In the genomic region with DNA sequence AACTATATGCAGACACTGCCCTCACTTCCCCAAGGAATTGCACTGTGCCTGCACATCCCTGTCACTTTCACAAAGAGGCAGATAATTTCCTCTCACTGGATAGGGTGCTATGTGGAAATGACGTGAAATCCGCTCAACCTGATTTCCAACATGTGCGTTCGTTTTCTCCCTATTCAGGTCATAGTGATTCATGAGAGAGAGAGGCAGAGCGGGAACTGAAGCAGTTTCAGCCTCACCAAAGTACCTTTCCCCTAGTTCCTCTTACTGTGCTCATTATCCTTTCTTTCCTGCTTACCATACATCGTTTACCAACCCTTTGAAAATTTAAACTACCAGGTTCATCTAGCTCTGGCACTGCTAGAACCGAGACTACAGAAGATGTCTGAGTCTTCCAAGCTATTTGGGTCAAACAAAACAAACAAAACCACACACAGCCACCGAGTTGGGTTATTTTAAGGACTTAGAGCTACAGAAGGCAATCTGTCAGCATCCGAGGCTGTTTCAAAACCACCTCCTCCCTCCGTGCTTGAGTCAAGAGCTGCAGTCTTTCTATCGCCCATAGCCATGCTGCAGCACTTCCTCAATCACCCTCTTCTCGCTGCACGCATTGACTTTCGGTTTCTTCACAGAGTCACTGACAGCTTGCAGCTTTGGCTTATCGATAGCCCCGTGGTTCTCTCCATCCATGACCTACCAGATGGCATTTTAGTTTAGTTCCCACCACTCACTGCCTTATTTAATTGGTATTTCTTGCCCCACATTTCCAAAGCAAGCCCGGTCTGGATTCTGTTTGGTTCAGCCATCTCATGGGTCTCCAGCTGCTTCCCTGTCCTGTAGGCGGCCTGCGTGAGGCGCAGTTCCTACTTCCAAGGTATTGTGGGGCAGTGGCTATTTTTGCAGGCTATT, we compare ENCODE assay signal across 8 cellular contexts.
A peak's percentile ranks its signal among the peaks of the same experiment; 100 is the strongest.
DNase-seq lines count a peak whose midpoint lies in the region; ATAC-seq and TF ChIP-seq lines count a peak whose summit lies in the region.

No MANE protein-coding gene starts in this region.

- peak overlapping the region; percentile 57 to 64 for H3K4me3 ChIP-seq in Panc1 (ENCODE audit: low read depth in 2 of 2, low read length in 2 of 2)
- peak overlapping the region; percentile 61 for H3K4me3 ChIP-seq in left ventricle myocardium inferior

- no peaks in the 10 kb centered on the region for H3K9me3 Mint-ChIP-seq in CD4-positive, alpha-beta T cell
- H3K9me3 Mint-ChIP-seq in glutamatergic neuron (ENCODE audit: unreplicated experiment) = peaks cover 2% of the 10 kb centered on the region

- BruUV-seq in Panc1 (replicated peaks; lab: Mats Ljungman, UMichigan) = no TSS peak

- peak; percentile 21 to 62 (median 41) for DNase-seq in CD4-positive, alpha-beta T cell
- DNase-seq in Panc1 (ENCODE audit: low read depth, low spot score) = no peak
- peak; percentile 18 to 22 for DNase-seq in activated T-helper 1 cell treated with anti-CD3 and anti-CD28 coated beads, Interleukin-2, amount 50 U/mL, for 16 hours (ENCODE audit: low read depth in 1 of 2, low spot score in 1 of 2)
- DNase-seq in left ventricle myocardium inferior = peak; percentile 26
- DNase-seq in stimulated activated CD4-positive, alpha-beta T cell treated with anti-CD3 and anti-CD28 coated beads, Interleukin-2, amount 100 ng/mL, for 48 hours = peak; percentile 32 to 39
- no peak for DNase-seq in glutamatergic neuron

- no peaks in the 10 kb centered on the region for H3K27me3 ChIP-seq in CD4-positive, alpha-beta T cell (ENCODE audit: control insufficient read depth, insufficient read depth, low read length)
- H3K27me3 ChIP-seq in Panc1 (ENCODE audit: control insufficient read depth, insufficient read depth, low read length) (no peaks in the 10 kb centered on the region), left ventricle myocardium inferior (ENCODE audit: low read depth) (no peaks in the 10 kb centered on the region)

- H3K4me1 ChIP-seq in Panc1 (ENCODE audit: control insufficient read depth, insufficient read depth, low read length) (no peaks in the 10 kb centered on the region), left ventricle myocardium inferior (no peaks in the 10 kb centered on the region)

- H3K9me3 ChIP-seq in CD4-positive, alpha-beta T cell (ENCODE audit: control insufficient read depth, low read length) = no peaks in the 10 kb centered on the region
- H3K9me3 ChIP-seq in Panc1 (ENCODE audit: control insufficient read depth, insufficient read depth, low read depth, low read length) (no peaks in the 10 kb centered on the region), left ventricle myocardium inferior (replicated peaks) (no peaks in the 10 kb centered on the region)

- intact Hi-C loops in CD4-positive, alpha-beta T cell (cut with DNase I, micrococcal nuclease) = no loop called here
- intact Hi-C loops in Panc1 (cut with micrococcal nuclease; ENCODE audit: unreplicated experiment) (no loop called here), left ventricle myocardium inferior (cut with micrococcal nuclease) (no loop called here)

- H3K27me3 Mint-ChIP-seq in CD4-positive, alpha-beta T cell = no peaks in the 10 kb centered on the region
- no peaks in the 10 kb centered on the region for H3K27me3 Mint-ChIP-seq in glutamatergic neuron (ENCODE audit: unreplicated experiment)

- peaks cover 20% of the 10 kb centered on the region for H3K4me1 Mint-ChIP-seq in CD4-positive, alpha-beta T cell (ENCODE audit: low read depth)
- H3K4me1 Mint-ChIP-seq in glutamatergic neuron (ENCODE audit: low read depth, unreplicated experiment) = peaks cover 19% of the 10 kb centered on the region

- ATAC-seq in CD4-positive, alpha-beta T cell (ENCODE audit: poor library complexity) = peak; percentile 88
- ATAC-seq in GM19397 (IDR thresholded peaks at IDR 0.05; ENCODE audit: unreplicated experiment) (peak; percentile 98), HG03520 (IDR thresholded peaks at IDR 0.05; ENCODE audit: unreplicated experiment) (peak; percentile 96), Panc1 (peak; percentile 97)

- H3K36me3 ChIP-seq in Panc1 (ENCODE audit: control insufficient read depth, insufficient read depth, low read length) (no peaks in the 10 kb centered on the region), left ventricle myocardium inferior (no peaks in the 10 kb centered on the region)

- TF ChIP-seq CTCF in CD4-positive, alpha-beta T cell (IDR thresholded peaks at IDR 0.05) = peak; percentile 42
- TF ChIP-seq CTCF in Panc1 (IDR thresholded peaks at IDR 0.05) (peak; percentile 68), left ventricle myocardium inferior (IDR thresholded peaks at IDR 0.05; ENCODE audit: borderline replicate concordance) (peak; percentile 44), glutamatergic neuron (IDR thresholded peaks at IDR 0.05; ENCODE audit: partially characterized antibody, unreplicated experiment) (no peak)

- H3K4me3 Mint-ChIP-seq in CD4-positive, alpha-beta T cell = peak overlapping the region; percentile 92
- no peak overlapping the region for H3K4me3 Mint-ChIP-seq in glutamatergic neuron (ENCODE audit: unreplicated experiment)

- in situ Hi-C loops in Panc1 (cut with HindIII; ENCODE audit: low pct_unique_long_range_greater_than_20kb, low sequenced_read_pairs) = no loop called here

- H3K27ac Mint-ChIP-seq in CD4-positive, alpha-beta T cell = peak overlapping the region; percentile 98
- no peak overlapping the region for H3K27ac Mint-ChIP-seq in glutamatergic neuron (ENCODE audit: unreplicated experiment)

- POLR2A ChIA-PET in CD4-positive, alpha-beta T cell (lab: Charles Lee) = interaction anchor here (0.6 to 2.2 kb wide), 8 partner anchors 13 to 1429 kb away, joined by 3 to 5 read pairs (median 3); partner anchors contain the start of gene ARGLU1
- POLR2A ChIA-PET in Panc1 (lab: Charles Lee) = no interaction called here

- peaks cover 8% of the 10 kb centered on the region for H3K36me3 Mint-ChIP-seq in CD4-positive, alpha-beta T cell (ENCODE audit: low read depth)
- no peaks in the 10 kb centered on the region for H3K36me3 Mint-ChIP-seq in glutamatergic neuron (ENCODE audit: unreplicated experiment)

- peak overlapping the region; percentile 69 for H3K27ac ChIP-seq in CD4-positive, alpha-beta T cell (ENCODE audit: low read depth, low read length)
- peak overlapping the region; percentile 73 for H3K27ac ChIP-seq in Panc1 (ENCODE audit: low read length)
- peak overlapping the region; percentile 64 for H3K27ac ChIP-seq in left ventricle myocardium inferior (replicated peaks)

- CTCF ChIA-PET in CD4-positive, alpha-beta T cell (lab: Charles Lee) = interaction anchor here (0.8 to 0.9 kb wide), 2 partner anchors 21 to 126 kb away, joined by 4 read pairs; no protein-coding TSS in a partner anchor
- CTCF ChIA-PET in Panc1 (lab: Charles Lee) = no interaction called here

Comparison
In these comparisons a context has a peak if more than half of its experiments do, and no peak if none do; other contexts are left out.
1. DNase-seq: peak in CD4-positive, alpha-beta T cell (10 of 10), activated T-helper 1 cell treated with anti-CD3 and anti-CD28 coated beads, Interleukin-2, amount 50 U/mL, for 16 hours (2 of 2), left ventricle myocardium inferior (single experiment) and stimulated activated CD4-positive, alpha-beta T cell treated with anti-CD3 and anti-CD28 coated beads, Interleukin-2, amount 100 ng/mL, for 48 hours (2 of 2); none in Panc1 (single experiment) and glutamatergic neuron (single experiment).
2. Peak in every context shown above with its lines, with median percentiles within 50 percentile points of each other: ATAC-seq and H3K27ac ChIP-seq.